ENCODE assay signal across 18 cellular contexts in genomic region chr13:24458736-24459135, GRCh38. TPM values are rescaled to one million over a fixed set of nuclear protein-coding genes. Genes with fewer than 3 reads are reported as not detected.
DNase-seq lines count a peak whose midpoint lies in the region; ATAC-seq and TF ChIP-seq lines count a peak whose summit lies in the region.
"Had no signal": no experiment of that assay in that cellular context is flagged by ENCODE, and none has a peak within 500 bp of the region (broad histone marks: within the 10 kb centered on the region; RNA-seq: fewer than 3 reads in every experiment).

No MANE protein-coding gene starts in this region.

- no peak overlapping the region for H3K4me3 Mint-ChIP-seq in activated CD8-positive, alpha-beta memory T cell treated with anti-CD3 and anti-CD28 coated beads, Interleukin-2, amount 10 ng/mL, durations not matched to agents 7 days and 5 days
- H3K4me3 Mint-ChIP-seq in WTC11: no peak overlapping the region
- no peak overlapping the region for H3K4me3 Mint-ChIP-seq in stimulated activated effector memory CD8-positive, alpha-beta T cell treated with anti-CD3 and anti-CD28 coated beads, Interleukin-12 subunit alpha, Interleukin-12 subunit beta, amount 100 ng/mL, for 72 hours
- H3K4me3 Mint-ChIP-seq: CD14-positive monocyte had no signal

- no peak for TF ChIP-seq POLR2A in adrenal gland (IDR thresholded peaks at IDR 0.05)

- peaks cover 53% of the 10 kb centered on the region for H3K36me3 Mint-ChIP-seq in activated CD8-positive, alpha-beta memory T cell treated with anti-CD3 and anti-CD28 coated beads, Interleukin-2, amount 10 ng/mL, durations not matched to agents 7 days and 5 days
- H3K36me3 Mint-ChIP-seq in WTC11: peaks cover 39% of the 10 kb centered on the region
- H3K36me3 Mint-ChIP-seq in stimulated activated effector memory CD8-positive, alpha-beta T cell treated with anti-CD3 and anti-CD28 coated beads, Interleukin-12 subunit alpha, Interleukin-12 subunit beta, amount 100 ng/mL, for 72 hours: peaks cover 85% of the 10 kb centered on the region

- H3K4me1 ChIP-seq in fibroblast of lung (ENCODE audit: control insufficient read depth, extremely low read depth, insufficient read depth, low read length) (peaks cover 2% of the 10 kb centered on the region), adrenal gland (replicated peaks in 1 of 2) (peaks cover 0 to 11% of the 10 kb centered on the region in 2 donors)
- H3K4me1 ChIP-seq: A549 had no signal

- WGBS in adrenal gland, 4 donors: 75 to 79% (median 77%) methylated on average over 4 of the region's 4 CpGs

- H3K4me3 ChIP-seq in fibroblast of lung (replicated peaks in 1 of 4; ENCODE audit: control extremely low read depth in 1 of 4, insufficient read depth in 1 of 4, low read depth in 3 of 4, low read length in 4 of 4) (no peak overlapping the region), adrenal gland (no peak overlapping the region)
- H3K4me3 ChIP-seq: A549, K562 had no signal

- H3K9ac ChIP-seq in fibroblast of lung (ENCODE audit: insufficient read depth, low read length): no peak overlapping the region

- H3K9me3 ChIP-seq in fibroblast of lung (ENCODE audit: control insufficient read depth, insufficient read depth, low read depth, low read length): no peaks in the 10 kb centered on the region
- H3K9me3 ChIP-seq in adrenal gland (replicated peaks in 1 of 3): no peaks in the 10 kb centered on the region
- H3K9me3 ChIP-seq: A549 had no signal

- H3K27me3 ChIP-seq in fibroblast of lung (ENCODE audit: control insufficient read depth, insufficient read depth, low read length): no peaks in the 10 kb centered on the region
- H3K27me3 ChIP-seq in adrenal gland: no peaks in the 10 kb centered on the region

- intact Hi-C loops in adrenal gland (cut with DNase I): no loop called here

- POLR2A ChIA-PET in WTC11 (lab: Charles Lee): no interaction called here

- CTCF ChIA-PET in activated CD8-positive, alpha-beta memory T cell treated with anti-CD3 and anti-CD28 coated beads, Interleukin-2, amount 10 ng/mL, durations not matched to agents 7 days and 5 days (lab: Charles Lee): no interaction called here
- CTCF ChIA-PET in WTC11 (lab: Charles Lee): no interaction called here

- peak overlapping the region; percentile 11 for H3K27ac Mint-ChIP-seq in activated CD8-positive, alpha-beta memory T cell treated with anti-CD3 and anti-CD28 coated beads, Interleukin-2, amount 10 ng/mL, durations not matched to agents 7 days and 5 days
- peak overlapping the region; percentile 54; the same call in 1 of the 2 replicates for H3K27ac Mint-ChIP-seq in WTC11
- peak overlapping the region; percentile 9 for H3K27ac Mint-ChIP-seq in stimulated activated effector memory CD8-positive, alpha-beta T cell treated with anti-CD3 and anti-CD28 coated beads, Interleukin-12 subunit alpha, Interleukin-12 subunit beta, amount 100 ng/mL, for 72 hours

- no peaks in the 10 kb centered on the region for H3K9me3 Mint-ChIP-seq in activated CD8-positive, alpha-beta memory T cell treated with anti-CD3 and anti-CD28 coated beads, Interleukin-2, amount 10 ng/mL, durations not matched to agents 7 days and 5 days (ENCODE audit: low read depth)
- no peaks in the 10 kb centered on the region for H3K9me3 Mint-ChIP-seq in WTC11
- no peaks in the 10 kb centered on the region for H3K9me3 Mint-ChIP-seq in stimulated activated effector memory CD8-positive, alpha-beta T cell treated with anti-CD3 and anti-CD28 coated beads, Interleukin-12 subunit alpha, Interleukin-12 subunit beta, amount 100 ng/mL, for 72 hours
- H3K9me3 Mint-ChIP-seq: CD14-positive monocyte had no signal

- H3K79me2 ChIP-seq in fibroblast of lung (ENCODE audit: control insufficient read depth, insufficient read depth, low read length): no peaks in the 10 kb centered on the region

- no peak for ATAC-seq in activated CD8-positive, alpha-beta memory T cell treated with anti-CD3 and anti-CD28 coated beads, Interleukin-2, amount 10 ng/mL, durations not matched to agents 7 days and 5 days
- ATAC-seq in WTC11: no peak
- ATAC-seq in stimulated activated effector memory CD8-positive, alpha-beta T cell treated with anti-CD3 and anti-CD28 coated beads, Interleukin-12 subunit alpha, Interleukin-12 subunit beta, amount 100 ng/mL, for 72 hours: no peak
- no peak for ATAC-seq in HG03342 (IDR thresholded peaks at IDR 0.05; ENCODE audit: unreplicated experiment)
- ATAC-seq: A549, K562 had no signal

- peaks cover 26% of the 10 kb centered on the region for H3K4me1 Mint-ChIP-seq in activated CD8-positive, alpha-beta memory T cell treated with anti-CD3 and anti-CD28 coated beads, Interleukin-2, amount 10 ng/mL, durations not matched to agents 7 days and 5 days
- H3K4me1 Mint-ChIP-seq in WTC11: peaks cover 6% of the 10 kb centered on the region
- peaks cover 30% of the 10 kb centered on the region for H3K4me1 Mint-ChIP-seq in stimulated activated effector memory CD8-positive, alpha-beta T cell treated with anti-CD3 and anti-CD28 coated beads, Interleukin-12 subunit alpha, Interleukin-12 subunit beta, amount 100 ng/mL, for 72 hours
- H3K4me1 Mint-ChIP-seq: CD14-positive monocyte had no signal

- no peak overlapping the region for H2AFZ ChIP-seq in fibroblast of lung (ENCODE audit: low read length)

- peaks cover 6% of the 10 kb centered on the region for H3K36me3 ChIP-seq in fibroblast of lung (ENCODE audit: control insufficient read depth, insufficient read depth, low read length)
- H3K36me3 ChIP-seq in adrenal gland (replicated peaks in 1 of 2): peaks cover 0 to 36% of the 10 kb centered on the region in 2 donors

- no peaks in the 10 kb centered on the region for H4K20me1 ChIP-seq in fibroblast of lung (ENCODE audit: control insufficient read depth, extremely low read depth, insufficient read depth, low read length)

- no peaks in the 10 kb centered on the region for H3K27me3 Mint-ChIP-seq in activated CD8-positive, alpha-beta memory T cell treated with anti-CD3 and anti-CD28 coated beads, Interleukin-2, amount 10 ng/mL, durations not matched to agents 7 days and 5 days
- no peaks in the 10 kb centered on the region for H3K27me3 Mint-ChIP-seq in WTC11 (ENCODE audit: low read depth)

- peak overlapping the region; percentile 23 for H3K4me2 ChIP-seq in fibroblast of lung (ENCODE audit: extremely low read depth, insufficient read depth, low read length)
- H3K4me2 ChIP-seq: A549 had no signal

- no peak for TF ChIP-seq CTCF in WTC11 (IDR thresholded peaks at IDR 0.05)
- TF ChIP-seq CTCF in fibroblast of lung (conservative IDR thresholded peaks at IDR 0.05 in 1 of 2, IDR thresholded peaks at IDR 0.05 in 1 of 2; ENCODE audit: low read depth in 1 of 2, low read length in 2 of 2): no peak
- no peak for TF ChIP-seq CTCF in adrenal gland (IDR thresholded peaks at IDR 0.05)

- H3K27ac ChIP-seq in fibroblast of lung (ENCODE audit: insufficient read depth, low read length) (no peak overlapping the region), adrenal gland (no peak overlapping the region)
- H3K27ac ChIP-seq: A549, HL-60, RWPE1 had no signal

- DNase-seq in activated CD8-positive, alpha-beta memory T cell treated with anti-CD3 and anti-CD28 coated beads, Interleukin-2, amount 10 ng/mL, durations not matched to agents 7 days and 5 days: no peak
- no peak for DNase-seq in activated CD8-positive, alpha-beta memory T cell treated with anti-CD3 and anti-CD28 coated beads for 24 hours
- DNase-seq in WTC11 (ENCODE audit: low spot score) (no peak), fibroblast of lung (ENCODE audit: low read depth in 2 of 2) (no peak), adrenal gland (no peak)
- DNase-seq in stimulated activated effector memory CD8-positive, alpha-beta T cell treated with anti-CD3 and anti-CD28 coated beads, Interleukin-12 subunit alpha, Interleukin-12 subunit beta, amount 100 ng/mL, for 72 hours (ENCODE audit: low spot score in 2 of 2): no peak
- no peak for DNase-seq in stimulated activated CD8-positive, alpha-beta memory T cell treated with anti-CD3 and anti-CD28 coated beads, Interleukin-4, amount 100 ng/mL, for 48 hours
- DNase-seq: DMS53, NCI-H1048, NCI-H146, NCI-H2081 treated with DMSO at 0.1 percent for 48 hours, NCI-H524 had no signal

TF ChIP-seq in WTC11, 78 proteins besides CTCF, POLR2A, EP300 and RAD21 (continues in another document):
- TF ChIP-seq ZNF425 (CRISPR knock-in tag; conservative IDR thresholded peaks at IDR 0.05) (no peak), HMGA2 (CRISPR knock-in tag; IDR thresholded peaks at IDR 0.05) (no peak)

RNA-seq across cellular contexts. Expression of gene PARP4, which starts 53.8 kb away (rescaled TPM):
- 10 to 100 TPM; 75.0 to 78.8 TPM for total RNA-seq in activated CD8-positive, alpha-beta memory T cell treated with anti-CD3 and anti-CD28 coated beads, Interleukin-2, amount 10 ng/mL, durations not matched to agents 7 days and 5 days
- total RNA-seq in WTC11 (2021) (30.0 to 32.0 TPM (median 30.7 TPM) in 3 replicates), fibroblast of lung (30.6 and 41.8 TPM in 2 replicates), adrenal gland (10 to 100 TPM; 39.5 to 92.2 (median 74.1) TPM)
- polyA plus RNA-seq in fibroblast of lung (41.2 and 57.3 TPM in 2 replicates), adrenal gland (10 to 100 TPM; 19.8 to 43.5 (median 21.6) TPM)
- 23.0 and 31.3 TPM in 2 replicates for polyA plus RNA-seq in fibroblast of lung (2012)
- polyA minus RNA-seq in fibroblast of lung (ENCODE audit: low replicate concordance): 22.5 and 27.2 TPM in 2 replicates
